In genomic region chr22:38504731-38505594, GRCh38 we compare ENCODE assay signal across 1 cellular context.
TF ChIP-seq lines count a peak whose summit lies in the region.

No MANE protein-coding gene starts in this region.

TF ChIP-seq in HEK293, 187 proteins besides CTCF, POLR2A, EP300 and RAD21 (continued from another document and continues in another):
- TF ChIP-seq PRDM6 (tag by site-specific recombination; IDR thresholded peaks at IDR 0.05) (no peak; the same call in 1 of the 2 replicates), ZBTB49 (tag by site-specific recombination; IDR thresholded peaks at IDR 0.05; ENCODE audit: low read depth) (no peak), ZEB2 (tag by site-specific recombination; IDR thresholded peaks at IDR 0.05) (0 out of 2 replicates have a peak, but pooled peaks have one; percentile 38), KLF7 (tag by site-specific recombination; IDR thresholded peaks at IDR 0.05; ENCODE audit: borderline replicate concordance) (no peak), ZNF747 (tag by site-specific recombination; IDR thresholded peaks at IDR 0.05) (no peak), ZSCAN23 (tag by site-specific recombination; IDR thresholded peaks at IDR 0.05) (peak; percentile 60; the same call in 1 of the 2 replicates), ZNF341 (tag by site-specific recombination; IDR thresholded peaks at IDR 0.05; ENCODE audit: low read depth) (peak; percentile 55), ZNF549 (tag by site-specific recombination; IDR thresholded peaks at IDR 0.05) (no peak), ZNF221 (tag by site-specific recombination; IDR thresholded peaks at IDR 0.05; ENCODE audit: borderline replicate concordance) (no peak), ZNF621 (tag by site-specific recombination; IDR thresholded peaks at IDR 0.05) (no peak), ZBTB10 (tag by site-specific recombination; IDR thresholded peaks at IDR 0.05) (0 out of 2 replicates have a peak, but pooled peaks have one; percentile 48), ZNF133 (tag by site-specific recombination; IDR thresholded peaks at IDR 0.05) (no peak), ZNF292 (tag by site-specific recombination; IDR thresholded peaks at IDR 0.05; ENCODE audit: borderline replicate concordance, low read depth) (no peak), ZNF654 (tag by site-specific recombination; IDR thresholded peaks at IDR 0.05; ENCODE audit: low read depth) (no peak), KLF8 (tag by site-specific recombination; IDR thresholded peaks at IDR 0.05) (peak; percentile 15; the same call in 1 of the 2 replicates), TCF7L2 (IDR thresholded peaks at IDR 0.05; ENCODE audit: borderline replicate concordance, low read depth, low read length) (no peak), ZNF350 (tag by site-specific recombination; IDR thresholded peaks at IDR 0.05) (no peak), TRIM28 (IDR thresholded peaks at IDR 0.05; ENCODE audit: borderline replicate concordance, low read length) (no peak), SCRT1 (tag by site-specific recombination; IDR thresholded peaks at IDR 0.05; ENCODE audit: borderline replicate concordance) (no peak), ZNF514 (tag by site-specific recombination; IDR thresholded peaks at IDR 0.05) (no peak), ZBTB48 (tag by site-specific recombination; IDR thresholded peaks at IDR 0.05) (no peak), ZNF585B (tag by site-specific recombination; IDR thresholded peaks at IDR 0.05) (no peak), ZNF529 (tag by site-specific recombination; IDR thresholded peaks at IDR 0.05; ENCODE audit: insufficient replicate concordance) (no peak), ZNF114 (tag by site-specific recombination; IDR thresholded peaks at IDR 0.05) (no peak), ZSCAN4 (tag by site-specific recombination; IDR thresholded peaks at IDR 0.05) (0 out of 2 replicates have a peak, but pooled peaks have one; percentile 41), ZNF335 (tag by site-specific recombination; conservative IDR thresholded peaks at IDR 0.05) (no peak), ZNF10 (tag by site-specific recombination; IDR thresholded peaks at IDR 0.05) (no peak), ZNF660 (tag by site-specific recombination; IDR thresholded peaks at IDR 0.05) (no peak), ZNF112 (tag by site-specific recombination; IDR thresholded peaks at IDR 0.05) (no peak), ZNF610 (tag by site-specific recombination; IDR thresholded peaks at IDR 0.05; ENCODE audit: borderline replicate concordance) (no peak), ZNF214 (tag by site-specific recombination; IDR thresholded peaks at IDR 0.05; ENCODE audit: borderline replicate concordance) (no peak), OVOL3 (tag by site-specific recombination; IDR thresholded peaks at IDR 0.05) (no peak), ZSCAN16 (tag by site-specific recombination; IDR thresholded peaks at IDR 0.05) (peak; percentile 42)
- TF ChIP-seq, protein P1, sequence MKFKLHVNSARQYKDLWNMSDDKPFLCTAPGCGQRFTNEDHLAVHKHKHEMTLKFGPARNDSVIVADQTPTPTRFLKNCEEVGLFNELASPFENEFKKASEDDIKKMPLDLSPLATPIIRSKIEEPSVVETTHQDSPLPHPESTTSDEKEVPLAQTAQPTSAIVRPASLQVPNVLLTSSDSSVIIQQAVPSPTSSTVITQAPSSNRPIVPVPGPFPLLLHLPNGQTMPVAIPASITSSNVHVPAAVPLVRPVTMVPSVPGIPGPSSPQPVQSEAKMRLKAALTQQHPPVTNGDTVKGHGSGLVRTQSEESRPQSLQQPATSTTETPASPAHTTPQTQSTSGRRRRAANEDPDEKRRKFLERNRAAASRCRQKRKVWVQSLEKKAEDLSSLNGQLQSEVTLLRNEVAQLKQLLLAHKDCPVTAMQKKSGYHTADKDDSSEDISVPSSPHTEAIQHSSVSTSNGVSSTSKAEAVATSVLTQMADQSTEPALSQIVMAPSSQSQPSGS (tag by site-specific recombination; IDR thresholded peaks at IDR 0.05; ENCODE audit: low read depth) = no peak
- TF ChIP-seq, protein P2, sequence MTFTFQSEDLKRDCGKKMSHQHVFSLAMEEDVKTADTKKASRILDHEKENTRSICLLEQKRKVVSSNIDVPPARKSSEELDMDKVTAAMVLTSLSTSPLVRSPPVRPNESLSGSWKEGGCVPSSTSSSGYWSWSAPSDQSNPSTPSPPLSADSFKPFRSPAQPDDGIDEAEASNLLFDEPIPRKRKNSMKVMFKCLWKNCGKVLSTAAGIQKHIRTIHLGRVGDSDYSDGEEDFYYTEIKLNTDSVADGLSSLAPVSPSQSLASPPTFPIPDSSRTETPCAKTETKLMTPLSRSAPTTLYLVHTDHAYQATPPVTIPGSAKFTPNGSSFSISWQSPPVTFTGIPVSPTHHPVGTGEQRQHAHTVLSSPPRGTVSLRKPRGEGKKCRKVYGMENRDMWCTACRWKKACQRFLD (tag by site-specific recombination; IDR thresholded peaks at IDR 0.05) = no peak
- TF ChIP-seq, protein P3, sequence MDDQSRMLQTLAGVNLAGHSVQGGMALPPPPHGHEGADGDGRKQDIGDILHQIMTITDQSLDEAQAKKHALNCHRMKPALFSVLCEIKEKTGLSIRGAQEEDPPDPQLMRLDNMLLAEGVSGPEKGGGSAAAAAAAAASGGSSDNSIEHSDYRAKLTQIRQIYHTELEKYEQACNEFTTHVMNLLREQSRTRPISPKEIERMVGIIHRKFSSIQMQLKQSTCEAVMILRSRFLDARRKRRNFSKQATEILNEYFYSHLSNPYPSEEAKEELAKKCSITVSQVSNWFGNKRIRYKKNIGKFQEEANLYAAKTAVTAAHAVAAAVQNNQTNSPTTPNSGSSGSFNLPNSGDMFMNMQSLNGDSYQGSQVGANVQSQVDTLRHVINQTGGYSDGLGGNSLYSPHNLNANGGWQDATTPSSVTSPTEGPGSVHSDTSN (CRISPR knock-in tag; IDR thresholded peaks at IDR 0.05) = no peak
- TF ChIP-seq, protein P4, sequence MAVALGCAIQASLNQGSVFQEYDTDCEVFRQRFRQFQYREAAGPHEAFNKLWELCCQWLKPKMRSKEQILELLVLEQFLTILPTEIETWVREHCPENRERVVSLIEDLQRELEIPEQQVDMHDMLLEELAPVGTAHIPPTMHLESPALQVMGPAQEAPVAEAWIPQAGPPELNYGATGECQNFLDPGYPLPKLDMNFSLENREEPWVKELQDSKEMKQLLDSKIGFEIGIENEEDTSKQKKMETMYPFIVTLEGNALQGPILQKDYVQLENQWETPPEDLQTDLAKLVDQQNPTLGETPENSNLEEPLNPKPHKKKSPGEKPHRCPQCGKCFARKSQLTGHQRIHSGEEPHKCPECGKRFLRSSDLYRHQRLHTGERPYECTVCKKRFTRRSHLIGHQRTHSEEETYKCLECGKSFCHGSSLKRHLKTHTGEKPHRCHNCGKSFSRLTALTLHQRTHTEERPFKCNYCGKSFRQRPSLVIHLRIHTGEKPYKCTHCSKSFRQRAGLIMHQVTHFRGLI (tag by site-specific recombination; IDR thresholded peaks at IDR 0.05) = no peak
- TF ChIP-seq, protein P5, sequence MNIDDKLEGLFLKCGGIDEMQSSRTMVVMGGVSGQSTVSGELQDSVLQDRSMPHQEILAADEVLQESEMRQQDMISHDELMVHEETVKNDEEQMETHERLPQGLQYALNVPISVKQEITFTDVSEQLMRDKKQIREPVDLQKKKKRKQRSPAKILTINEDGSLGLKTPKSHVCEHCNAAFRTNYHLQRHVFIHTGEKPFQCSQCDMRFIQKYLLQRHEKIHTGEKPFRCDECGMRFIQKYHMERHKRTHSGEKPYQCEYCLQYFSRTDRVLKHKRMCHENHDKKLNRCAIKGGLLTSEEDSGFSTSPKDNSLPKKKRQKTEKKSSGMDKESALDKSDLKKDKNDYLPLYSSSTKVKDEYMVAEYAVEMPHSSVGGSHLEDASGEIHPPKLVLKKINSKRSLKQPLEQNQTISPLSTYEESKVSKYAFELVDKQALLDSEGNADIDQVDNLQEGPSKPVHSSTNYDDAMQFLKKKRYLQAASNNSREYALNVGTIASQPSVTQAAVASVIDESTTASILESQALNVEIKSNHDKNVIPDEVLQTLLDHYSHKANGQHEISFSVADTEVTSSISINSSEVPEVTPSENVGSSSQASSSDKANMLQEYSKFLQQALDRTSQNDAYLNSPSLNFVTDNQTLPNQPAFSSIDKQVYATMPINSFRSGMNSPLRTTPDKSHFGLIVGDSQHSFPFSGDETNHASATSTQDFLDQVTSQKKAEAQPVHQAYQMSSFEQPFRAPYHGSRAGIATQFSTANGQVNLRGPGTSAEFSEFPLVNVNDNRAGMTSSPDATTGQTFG (tag by site-specific recombination; IDR thresholded peaks at IDR 0.05; ENCODE audit: borderline replicate concordance) = no peak
- TF ChIP-seq, protein P6, sequence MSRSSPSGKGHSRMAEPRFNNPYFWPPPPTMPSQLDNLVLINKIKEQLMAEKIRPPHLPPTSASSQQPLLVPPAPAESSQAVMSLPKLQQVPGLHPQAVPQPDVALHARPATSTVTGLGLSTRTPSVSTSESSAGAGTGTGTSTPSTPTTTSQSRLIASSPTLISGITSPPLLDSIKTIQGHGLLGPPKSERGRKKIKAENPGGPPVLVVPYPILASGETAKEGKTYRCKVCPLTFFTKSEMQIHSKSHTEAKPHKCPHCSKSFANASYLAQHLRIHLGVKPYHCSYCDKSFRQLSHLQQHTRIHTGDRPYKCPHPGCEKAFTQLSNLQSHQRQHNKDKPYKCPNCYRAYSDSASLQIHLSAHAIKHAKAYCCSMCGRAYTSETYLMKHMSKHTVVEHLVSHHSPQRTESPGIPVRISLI (tag by site-specific recombination; IDR thresholded peaks at IDR 0.05) = no peak
- TF ChIP-seq, protein P7, sequence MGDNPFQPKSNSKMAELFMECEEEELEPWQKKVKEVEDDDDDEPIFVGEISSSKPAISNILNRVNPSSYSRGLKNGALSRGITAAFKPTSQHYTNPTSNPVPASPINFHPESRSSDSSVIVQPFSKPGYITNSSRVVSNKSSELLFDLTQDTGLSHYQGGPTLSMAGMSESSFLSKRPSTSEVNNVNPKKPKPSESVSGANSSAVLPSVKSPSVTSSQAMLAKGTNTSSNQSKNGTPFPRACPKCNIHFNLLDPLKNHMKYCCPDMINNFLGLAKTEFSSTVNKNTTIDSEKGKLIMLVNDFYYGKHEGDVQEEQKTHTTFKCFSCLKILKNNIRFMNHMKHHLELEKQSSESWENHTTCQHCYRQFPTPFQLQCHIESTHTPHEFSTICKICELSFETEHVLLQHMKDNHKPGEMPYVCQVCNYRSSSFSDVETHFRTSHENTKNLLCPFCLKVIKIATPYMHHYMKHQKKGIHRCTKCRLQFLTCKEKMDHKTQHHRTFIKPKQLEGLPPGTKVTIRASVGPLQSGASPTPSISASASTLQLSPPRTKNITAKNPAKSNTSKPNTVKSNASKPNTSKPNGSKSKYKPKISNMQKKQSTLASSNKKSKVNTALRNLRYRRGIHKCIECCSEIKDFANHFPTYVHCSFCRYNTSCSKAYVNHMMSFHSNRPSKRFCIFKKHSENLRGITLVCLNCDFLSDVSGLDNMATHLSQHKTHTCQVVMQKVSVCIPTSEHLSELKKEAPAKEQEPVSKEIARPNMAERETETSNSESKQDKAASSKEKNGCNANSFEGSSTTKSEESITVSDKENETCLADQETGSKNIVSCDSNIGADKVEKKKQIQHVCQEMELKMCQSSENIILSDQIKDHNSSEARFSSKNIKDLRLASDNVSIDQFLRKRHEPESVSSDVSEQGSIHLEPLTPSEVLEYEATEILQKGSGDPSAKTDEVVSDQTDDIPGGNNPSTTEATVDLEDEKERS (tag by site-specific recombination; IDR thresholded peaks at IDR 0.05) = no peak
